ENCODE assay signal across 23 cellular contexts in genomic region chr9:92254401-92255337, GRCh38.
"Had no signal": no experiment of that assay in that cellular context is flagged by ENCODE, and none has a peak within 500 bp of the region (broad histone marks: within the 10 kb centered on the region; RNA-seq: fewer than 3 reads in every experiment).

No MANE protein-coding gene starts in this region.

- H3K4me1 ChIP-seq: gastroesophageal sphincter, testis, upper lobe of right lung had no signal

- ATAC-seq: activated CD4-positive, alpha-beta T cell treated with anti-CD3 and anti-CD28 coated beads for 36 hours; activated CD8-positive, alpha-beta memory T cell treated with anti-CD3 and anti-CD28 coated beads, Interleukin-2, amount 10 ng/mL, durations not matched to agents 7 days and 5 days; effector memory CD8-positive, alpha-beta T cell; gastroesophageal sphincter; left ventricle myocardium superior; naive thymus-derived CD8-positive, alpha-beta T cell; upper lobe of right lung had no signal

- FAIRE-seq: keratinocyte had no signal

- H3K9me3 Mint-ChIP-seq: activated CD4-positive, alpha-beta memory T cell treated with anti-CD3 and anti-CD28 coated beads for 36 hours; activated T-cell treated with anti-CD3 and anti-CD28 coated beads, Interleukin-2, amount 50 U/mL, for 24 hours; dendritic cell treated with granulocyte-macrophage colony-stimulating factor and Interleukin-4, amounts not matched to agents 40 ng/mL and 50 ng/mL, for 4 days; effector memory CD8-positive, alpha-beta T cell; naive thymus-derived CD8-positive, alpha-beta T cell; T-helper 1 cell treated with Interleukin-12 subunit alpha and Interleukin-12 subunit beta and Interleukin-4 antibody, amounts not matched to agents 30 μg/mL and 1 μg/mL, for 36 hours had no signal

- H3K9me3 ChIP-seq: gastroesophageal sphincter, neutrophil, testis, upper lobe of right lung had no signal

- H3K27me3 ChIP-seq: brain microvascular endothelial cell, gastroesophageal sphincter, neutrophil, testis, upper lobe of right lung had no signal

- H3K27me3 Mint-ChIP-seq: activated CD4-positive, alpha-beta memory T cell treated with anti-CD3 and anti-CD28 coated beads for 36 hours; activated CD4-positive, alpha-beta T cell treated with anti-CD3 and anti-CD28 coated beads for 36 hours; activated CD8-positive, alpha-beta memory T cell treated with anti-CD3 and anti-CD28 coated beads, Interleukin-2, amount 10 ng/mL, durations not matched to agents 7 days and 5 days; activated naive CD8-positive, alpha-beta T cell; activated T-cell treated with anti-CD3 and anti-CD28 coated beads, Interleukin-2, amount 50 U/mL, for 24 hours; dendritic cell treated with granulocyte-macrophage colony-stimulating factor and Interleukin-4, amounts not matched to agents 40 ng/mL and 50 ng/mL, for 4 days; effector memory CD8-positive, alpha-beta T cell; naive thymus-derived CD8-positive, alpha-beta T cell had no signal

- DNase-seq: activated CD4-positive, alpha-beta memory T cell treated with anti-CD3 and anti-CD28 coated beads for 36 hours; activated CD4-positive, alpha-beta T cell treated with anti-CD3 and anti-CD28 coated beads for 36 hours; activated CD8-positive, alpha-beta memory T cell treated with anti-CD3 and anti-CD28 coated beads, Interleukin-2, amount 10 ng/mL, durations not matched to agents 7 days and 5 days; activated effector memory CD4-positive, alpha-beta T cell treated with anti-CD3 and anti-CD28 coated beads, Interleukin-2, amount 50 U/mL, for 16 hours; activated T-cell treated with anti-CD3 and anti-CD28 coated beads, Interleukin-2, amount 50 U/mL, for 24 hours; brain microvascular endothelial cell; effector memory CD8-positive, alpha-beta T cell; left ventricle myocardium superior; mesenchymal stem cell; naive thymus-derived CD8-positive, alpha-beta T cell; posterior cingulate gyrus; retina; stimulated activated CD4-positive, alpha-beta T cell treated with anti-CD3 and anti-CD28 coated beads, Interleukin-2, amount 100 ng/mL, for 48 hours; stimulated activated naive CD4-positive, alpha-beta T cell; testis; upper lobe of right lung had no signal

- H3K4me1 Mint-ChIP-seq: activated CD4-positive, alpha-beta T cell treated with anti-CD3 and anti-CD28 coated beads for 36 hours; activated CD8-positive, alpha-beta memory T cell treated with anti-CD3 and anti-CD28 coated beads, Interleukin-2, amount 10 ng/mL, durations not matched to agents 7 days and 5 days; naive thymus-derived CD8-positive, alpha-beta T cell had no signal

- H3K4me3 Mint-ChIP-seq: activated CD4-positive, alpha-beta memory T cell treated with anti-CD3 and anti-CD28 coated beads for 36 hours; activated CD4-positive, alpha-beta T cell treated with anti-CD3 and anti-CD28 coated beads for 36 hours; activated CD8-positive, alpha-beta memory T cell treated with anti-CD3 and anti-CD28 coated beads, Interleukin-2, amount 10 ng/mL, durations not matched to agents 7 days and 5 days; activated naive CD8-positive, alpha-beta T cell; activated T-cell treated with anti-CD3 and anti-CD28 coated beads, Interleukin-2, amount 50 U/mL, for 24 hours; dendritic cell treated with granulocyte-macrophage colony-stimulating factor and Interleukin-4, amounts not matched to agents 40 ng/mL and 50 ng/mL, for 4 days; effector memory CD8-positive, alpha-beta T cell; naive thymus-derived CD8-positive, alpha-beta T cell; T-helper 1 cell treated with Interleukin-12 subunit alpha and Interleukin-12 subunit beta and Interleukin-4 antibody, amounts not matched to agents 30 μg/mL and 1 μg/mL, for 36 hours had no signal

- H3K27ac Mint-ChIP-seq: activated CD4-positive, alpha-beta memory T cell treated with anti-CD3 and anti-CD28 coated beads for 36 hours; activated CD4-positive, alpha-beta T cell treated with anti-CD3 and anti-CD28 coated beads for 36 hours; activated CD8-positive, alpha-beta memory T cell treated with anti-CD3 and anti-CD28 coated beads, Interleukin-2, amount 10 ng/mL, durations not matched to agents 7 days and 5 days; activated naive CD8-positive, alpha-beta T cell; activated T-cell treated with anti-CD3 and anti-CD28 coated beads, Interleukin-2, amount 50 U/mL, for 24 hours; dendritic cell treated with granulocyte-macrophage colony-stimulating factor and Interleukin-4, amounts not matched to agents 40 ng/mL and 50 ng/mL, for 4 days; effector memory CD8-positive, alpha-beta T cell; T-helper 1 cell treated with Interleukin-12 subunit alpha and Interleukin-12 subunit beta and Interleukin-4 antibody, amounts not matched to agents 30 μg/mL and 1 μg/mL, for 36 hours had no signal

- H3K4me3 ChIP-seq: gastroesophageal sphincter, testis, upper lobe of right lung had no signal

- H3K27ac ChIP-seq: brain microvascular endothelial cell, epithelial cell of prostate, gastroesophageal sphincter, neutrophil, testis, upper lobe of right lung had no signal
